22 cellular contexts compared by ENCODE assay signal in genomic region chr10:21498416-21498815, GRCh38. TPM values are rescaled to one million over a fixed set of nuclear protein-coding genes. Genes with fewer than 3 reads are reported as not detected.
DNase-seq lines count a peak whose midpoint lies in the region; ATAC-seq, FAIRE-seq and TF ChIP-seq lines count a peak whose summit lies in the region.
"Had no signal": no experiment of that assay in that cellular context is flagged by ENCODE, and none has a peak within 500 bp of the region (broad histone marks: within the 10 kb centered on the region; RNA-seq: fewer than 3 reads in every experiment).

No MANE protein-coding gene starts in this region.

- ATAC-seq in mucosa of descending colon (no peak), GM21515 (IDR thresholded peaks at IDR 0.05; ENCODE audit: unreplicated experiment) (no peak)
- ATAC-seq: activated CD4-positive, CD25-positive, alpha-beta regulatory T cell treated with anti-CD3 and anti-CD28 coated beads, Interleukin-2, amount 50 U/mL, for 24 hours had no signal

- peaks cover 5 to 24% (median 15%) of the 10 kb centered on the region in 4 experiments; a peak in 6 of 7 replicates for H3K27me3 ChIP-seq in H1 (replicated peaks in 1 of 4; ENCODE audit: control insufficient read depth in 3 of 4, extremely low read depth in 1 of 4, insufficient read depth in 3 of 4, low read length in 3 of 4)
- H3K27me3 ChIP-seq in neural progenitor cell = peaks cover 9% of the 10 kb centered on the region
- H3K27me3 ChIP-seq: BE2C had no signal

- no peak overlapping the region for H3K14ac ChIP-seq in H1 (ENCODE audit: insufficient read length)

- H4K8ac ChIP-seq in H1 (ENCODE audit: extremely low read depth, insufficient read depth, low read length) = no peak overlapping the region

- no peak overlapping the region for H4K91ac ChIP-seq in H1 (replicated peaks; ENCODE audit: insufficient read length, low read length)

- no peak overlapping the region for H3K56ac ChIP-seq in H1 (replicated peaks; ENCODE audit: insufficient read length, low read depth, low read length)

- H3K4me1 ChIP-seq in H1 (replicated peaks in 1 of 4; ENCODE audit: control insufficient read depth in 3 of 4, insufficient read depth in 4 of 4, low read length in 3 of 4) (peaks cover 16 to 45% (median 30%) of the 10 kb centered on the region in 4 experiments), neural progenitor cell (peaks cover 54% of the 10 kb centered on the region), mucosa of descending colon (ENCODE audit: low read depth) (peaks cover 20% of the 10 kb centered on the region)
- H3K4me1 ChIP-seq: BE2C, parathyroid adenoma had no signal

- CTCF ChIA-PET in H1 (lab: Charles Lee; ENCODE audit: partially characterized antibody) = interaction anchor here (0.6 to 6.2 kb wide), 7 partner anchors 10 to 819 kb away, joined by 3 to 46 read pairs (median 6); no protein-coding TSS in a partner anchor

- no peaks in the 10 kb centered on the region for H3K36me3 Mint-ChIP-seq in T-helper 1 cell treated with Interleukin-12 subunit alpha and Interleukin-12 subunit beta and Interleukin-4 antibody, amounts not matched to agents 30 μg/mL and 1 μg/mL, for 36 hours (ENCODE audit: low read depth)
- H3K36me3 Mint-ChIP-seq in HFFc6 (ENCODE audit: low read depth) = no peaks in the 10 kb centered on the region
- no peaks in the 10 kb centered on the region for H3K36me3 Mint-ChIP-seq in neural progenitor cell

- TF ChIP-seq RAD21 in H1 (IDR thresholded peaks at IDR 0.05 in 1 of 2, conservative IDR thresholded peaks at IDR 0.05 in 1 of 2; ENCODE audit: low read depth in 2 of 2, low read length in 2 of 2) = no peak

- H2AK5ac ChIP-seq in H1 (ENCODE audit: low read depth, low read length) = no peak overlapping the region

- H3K23ac ChIP-seq in H1 (ENCODE audit: insufficient read length) = no peak overlapping the region

- H2BK15ac ChIP-seq in H1 (ENCODE audit: low read length) = no peak overlapping the region

- H3K4me1 Mint-ChIP-seq in T-helper 1 cell treated with Interleukin-12 subunit alpha and Interleukin-12 subunit beta and Interleukin-4 antibody, amounts not matched to agents 30 μg/mL and 1 μg/mL, for 36 hours (ENCODE audit: low read depth) = peaks cover 18% of the 10 kb centered on the region
- H3K4me1 Mint-ChIP-seq in HFFc6 (ENCODE audit: low read depth) = peaks cover 17% of the 10 kb centered on the region
- H3K4me1 Mint-ChIP-seq in neural progenitor cell = peaks cover 61% of the 10 kb centered on the region

- H2BK120ac ChIP-seq in H1 (replicated peaks; ENCODE audit: low read depth, low read length) = no peak overlapping the region

- peaks cover 0 to 27% of the 10 kb centered on the region in 2 experiments; a peak in 1 of 4 replicates for H3K79me2 ChIP-seq in H1 (ENCODE audit: control insufficient read depth in 1 of 2, insufficient read depth in 2 of 2, low read length in 2 of 2)
- peaks cover 100% of the 10 kb centered on the region for H3K79me2 ChIP-seq in neural progenitor cell (ENCODE audit: low read depth)
- H3K79me2 ChIP-seq: parathyroid adenoma had no signal

- H4K20me1 ChIP-seq in H1 (replicated peaks in 1 of 2; ENCODE audit: control insufficient read depth in 1 of 2, insufficient read depth in 2 of 2, low read length in 2 of 2) (no peaks in the 10 kb centered on the region), neural progenitor cell (ENCODE audit: low read depth) (peaks cover 27% of the 10 kb centered on the region)

- H2BK12ac ChIP-seq in H1 (ENCODE audit: low read depth, low read length) = no peak overlapping the region

- FAIRE-seq in H1 (lab: Jason Lieb, UNC) = no peak
- FAIRE-seq: D721Med, H54 had no signal

- H3F3A ChIP-seq in neural progenitor cell (ENCODE audit: low read depth) = peaks cover 80% of the 10 kb centered on the region

- H3K23me2 ChIP-seq in H1 (ENCODE audit: low read depth, low read length) = peaks cover 33% of the 10 kb centered on the region; the same call in 1 of the 2 replicates

- H3K9me3 ChIP-seq in H1 (ENCODE audit: insufficient read depth in 2 of 2, low read depth in 1 of 2, low read length in 1 of 2) (no peaks in the 10 kb centered on the region), neural progenitor cell (ENCODE audit: low read depth) (no peaks in the 10 kb centered on the region), mucosa of descending colon (no peaks in the 10 kb centered on the region)
- H3K9me3 ChIP-seq: BE2C had no signal

- H3K27ac ChIP-seq in H1 (ENCODE audit: low read depth, low read length) (no peak overlapping the region), neural progenitor cell (no peak overlapping the region)
- H3K27ac ChIP-seq: 22Rv1, parathyroid adenoma had no signal

- H3K4me3 ChIP-seq in H1 (ENCODE audit: extremely low read depth in 1 of 4, insufficient read depth in 2 of 4, low read depth in 3 of 4, low read length in 4 of 4) (peak overlapping the region in 1 of 4 experiments; percentile 73; a peak in 1 of 8 replicates), neural progenitor cell (peak overlapping the region; percentile 67), mucosa of descending colon (no peak overlapping the region)

- H3K4me2 ChIP-seq in H1 (ENCODE audit: insufficient read depth in 1 of 2, low read depth in 2 of 2, low read length in 2 of 2) (no peak overlapping the region; a peak in 1 of 4 replicates), neural progenitor cell (peak overlapping the region; percentile 89)

- H2AFZ ChIP-seq in H1 (ENCODE audit: low read length) (no peak overlapping the region), neural progenitor cell (replicated peaks) (no peak overlapping the region)
- H2AFZ ChIP-seq: parathyroid adenoma had no signal

- H3K36me3 ChIP-seq in H1 (ENCODE audit: control insufficient read depth in 2 of 4, insufficient read depth in 4 of 4, low read length in 3 of 4) (no peaks in the 10 kb centered on the region), neural progenitor cell (no peaks in the 10 kb centered on the region), mucosa of descending colon (ENCODE audit: low read depth) (no peaks in the 10 kb centered on the region)
- H3K36me3 ChIP-seq: BE2C had no signal

- no peak for TF ChIP-seq POLR2A in H1 (IDR thresholded peaks at IDR 0.05; ENCODE audit: control extremely low read depth in 1 of 2, low read depth in 2 of 2, low read length in 2 of 2)

- peaks cover 77% of the 10 kb centered on the region for H3K27me3 Mint-ChIP-seq in T-helper 1 cell treated with Interleukin-12 subunit alpha and Interleukin-12 subunit beta and Interleukin-4 antibody, amounts not matched to agents 30 μg/mL and 1 μg/mL, for 36 hours (ENCODE audit: low read depth)
- peaks cover 10% of the 10 kb centered on the region; the same call in 1 of the 2 replicates for H3K27me3 Mint-ChIP-seq in HFFc6 (ENCODE audit: insufficient read depth)
- H3K27me3 Mint-ChIP-seq in neural progenitor cell (ENCODE audit: insufficient read depth, low read depth) = peaks cover 4% of the 10 kb centered on the region

- no peak overlapping the region for H3K9ac ChIP-seq in H1 (replicated peaks in 1 of 4; ENCODE audit: extremely low read depth in 1 of 4, low read depth in 3 of 4, low read length in 3 of 4)
- no peak overlapping the region for H3K9ac ChIP-seq in neural progenitor cell
- H3K9ac ChIP-seq: parathyroid adenoma had no signal

- no peak overlapping the region for H4K5ac ChIP-seq in H1 (ENCODE audit: insufficient read length, low read depth, low read length)

- WGBS in H1 (ENCODE audit: extremely low coverage in 1 of 2, insufficient coverage in 1 of 2, insufficient read length in 1 of 2, insufficient replicate concordance in 2 of 2, low coverage in 1 of 2, low lambda C conversion rate in 2 of 2, missing lambda C conversion rate in 1 of 2), 2 experiments = 10% methylated on average over 2 of the region's 2 CpGs; no CpG with 5 or more reads in 1 of the 2 experiments

- no peak overlapping the region for H2BK20ac ChIP-seq in H1 (ENCODE audit: low read length)

- no peak overlapping the region for H3K18ac ChIP-seq in H1 (ENCODE audit: extremely low read depth, low read length)

- H3K4ac ChIP-seq in H1 (replicated peaks; ENCODE audit: insufficient read length, low read depth, low read length) = no peak overlapping the region

- TF ChIP-seq EP300 in H1 (IDR thresholded peaks at IDR 0.05; ENCODE audit: borderline replicate concordance in 1 of 2, low read depth in 2 of 2, low read length in 2 of 2) = no peak

- POLR2A ChIA-PET in H1 (lab: Charles Lee; ENCODE audit: partially characterized antibody) = interaction anchor here (1.0 to 12.9 kb wide), 4 partner anchors 11 to 205 kb away, joined by 3 to 322 read pairs (median 76); partner anchors contain the start of genes MLLT10 and SKIDA1

- H3K4me3 Mint-ChIP-seq in T-helper 1 cell treated with Interleukin-12 subunit alpha and Interleukin-12 subunit beta and Interleukin-4 antibody, amounts not matched to agents 30 μg/mL and 1 μg/mL, for 36 hours = peak overlapping the region; percentile 39
- peak overlapping the region; percentile 91; the same call in 1 of the 2 replicates for H3K4me3 Mint-ChIP-seq in HFFc6
- peak overlapping the region; percentile 93 for H3K4me3 Mint-ChIP-seq in neural progenitor cell

- TF ChIP-seq CTCF in HFFc6 (IDR thresholded peaks at IDR 0.05) (no peak), H1 (IDR thresholded peaks at IDR 0.05; ENCODE audit: control extremely low read depth in 1 of 3, insufficient read depth in 1 of 3, low read depth in 1 of 3, low read length in 3 of 3) (no peak), neural progenitor cell (IDR thresholded peaks at IDR 0.05) (no peak), mucosa of descending colon (IDR thresholded peaks at IDR 0.05) (no peak)

- DNase-seq in T-helper 1 cell (no peak), HFFc6 (no peak), H1 (ENCODE audit: low read depth in 1 of 2, low spot score in 2 of 2) (no peak), neural progenitor cell (ENCODE audit: low spot score) (no peak), mucosa of descending colon (no peak), GM19240 (ENCODE audit: insufficient read length, low spot score) (no peak)
- DNase-seq: activated naive CD4-positive, alpha-beta T cell; aorta; BE2C; head of caudate nucleus; NCI-H1417 treated with DMSO at 0.1 percent for 48 hours; NCI-H2171 treated with DMSO at 0.1 percent for 48 hours; NCI-H774; SIG-M5; T-helper 9 cell had no signal

- no peak overlapping the region for H2BK5ac ChIP-seq in H1 (ENCODE audit: low read depth, low read length)

- no peak overlapping the region for H3K27ac Mint-ChIP-seq in T-helper 1 cell treated with Interleukin-12 subunit alpha and Interleukin-12 subunit beta and Interleukin-4 antibody, amounts not matched to agents 30 μg/mL and 1 μg/mL, for 36 hours
- H3K27ac Mint-ChIP-seq in HFFc6 (no peak overlapping the region), neural progenitor cell (peak overlapping the region; percentile 51)

- intact Hi-C loops in mucosa of descending colon (cut with DNase I, micrococcal nuclease) = loop anchor here in 1 of 2 donors (10.0 kb wide), 1 partner anchor 226 kb away; no protein-coding TSS in a partner anchor

- no peaks in the 10 kb centered on the region for H3K9me3 Mint-ChIP-seq in T-helper 1 cell treated with Interleukin-12 subunit alpha and Interleukin-12 subunit beta and Interleukin-4 antibody, amounts not matched to agents 30 μg/mL and 1 μg/mL, for 36 hours
- H3K9me3 Mint-ChIP-seq in HFFc6 (no peaks in the 10 kb centered on the region), neural progenitor cell (no peaks in the 10 kb centered on the region)

- no peaks in the 10 kb centered on the region for H3K79me1 ChIP-seq in H1 (ENCODE audit: low read depth, low read length)

RNA-seq across cellular contexts. Expression of gene SKIDA1, which starts 27.1 kb away (rescaled TPM):
- total RNA-seq in HFFc6 (2021; fragmentation: NEBNext Ultra II Directional; extraction: Animal tissue kit (Norgen Biotek cat#: 25700)) = under 1 TPM; 0.35 to 0.71 (median 0.46) TPM
- 8.0 and 8.2 TPM in 2 replicates for total RNA-seq in H1 (2021; fragmentation: NEBNext Ultra II Directional; extraction: Animal tissue kit (Norgen Biotek cat#: 25700))
- 1.5 and 2.2 TPM in 2 replicates for polyA plus RNA-seq in H1 (2011; rRNA removed)
- 2.5 TPM for polyA plus RNA-seq in H1 (2011; cell fraction: cytosol; rRNA removed)
- 2.5 TPM for polyA plus RNA-seq in H1 (2011; cell fraction: nucleus; rRNA removed)
- polyA plus RNA-seq in H1 (2012, experiment 1 of 2) = 4.3 to 6.0 TPM (median 4.5 TPM) in 4 replicates
- 1.7 TPM for polyA plus RNA-seq in H1 (2012, experiment 2 of 2)
- 2.1 TPM for polyA plus RNA-seq in H1 (2013, experiment 1 of 2)
- polyA plus RNA-seq in H1 (2013, experiment 2 of 2) = 1.8 TPM
- polyA minus RNA-seq in H1 (2011; rRNA and poly(A)+ RNA removed) = 3.4 and 4.2 TPM in 2 replicates
- polyA minus RNA-seq in H1 (2011; cell fraction: cytosol; rRNA and poly(A)+ RNA removed) = 5.3 TPM
- polyA minus RNA-seq in H1 (2011; cell fraction: nucleus; rRNA and poly(A)+ RNA removed) = 4.9 TPM
- total RNA-seq in neural progenitor cell (ENCODE audit: low replicate concordance) = 123 and 127 TPM in 2 replicates
- 1 to 10 TPM in 1 of 3 donors, under 1 TPM in 2; 0.03 to 2.4 (median 0.34) TPM for total RNA-seq in mucosa of descending colon

RNA-seq across cellular contexts. Expression of gene MLLT10, which starts 35.6 kb away (rescaled TPM):
- total RNA-seq in HFFc6 (2021; fragmentation: NEBNext Ultra II Directional; extraction: Animal tissue kit (Norgen Biotek cat#: 25700)) = 10 to 100 TPM; 21.8 to 25.2 (median 22.9) TPM
- 53.1 and 56.9 TPM in 2 replicates for total RNA-seq in H1 (2021; fragmentation: NEBNext Ultra II Directional; extraction: Animal tissue kit (Norgen Biotek cat#: 25700))
- 36.1 and 62.1 TPM in 2 replicates for polyA plus RNA-seq in H1 (2011; rRNA removed)
- 51.8 TPM for polyA plus RNA-seq in H1 (2011; cell fraction: cytosol; rRNA removed)
- 65.3 TPM for polyA plus RNA-seq in H1 (2011; cell fraction: nucleus; rRNA removed)
- 34.7 to 47.4 TPM (median 38.7 TPM) in 4 replicates for polyA plus RNA-seq in H1 (2012, experiment 1 of 2)
- 7.2 TPM for polyA plus RNA-seq in H1 (2012, experiment 2 of 2)
- 28.1 TPM for polyA plus RNA-seq in H1 (2013, experiment 1 of 2)
- polyA plus RNA-seq in H1 (2013, experiment 2 of 2) = 31.0 TPM
- 123 and 154 TPM in 2 replicates for polyA minus RNA-seq in H1 (2011; rRNA and poly(A)+ RNA removed)
- 34.3 TPM for polyA minus RNA-seq in H1 (2011; cell fraction: cytosol; rRNA and poly(A)+ RNA removed)
- polyA minus RNA-seq in H1 (2011; cell fraction: nucleus; rRNA and poly(A)+ RNA removed) = 116 TPM
- total RNA-seq in neural progenitor cell (ENCODE audit: low replicate concordance) (55.7 and 61.3 TPM in 2 replicates), mucosa of descending colon (10 to 100 TPM; 29.6 to 43.1 (median 35.8) TPM)

Comparison
In these comparisons a context has a peak if more than half of its experiments do, and no peak if none do; other contexts are left out.
1. H3K4me3 Mint-ChIP-seq: peak in every context shown above with its lines; median percentile 93 in neural progenitor cell; 91 in HFFc6; 39 in T-helper 1 cell treated with Interleukin-12 subunit alpha and Interleukin-12 subunit beta and Interleukin-4 antibody, amounts not matched to agents 30 μg/mL and 1 μg/mL, for 36 hours.
2. RNA of gene SKIDA1, which starts 27.1 kb away (total RNA-seq): 123 to 127 TPM in neural progenitor cell; 8.0 to 8.2 TPM in H1, 0.35 to 0.71 TPM in HFFc6 and 0.03 to 2.4 TPM in mucosa of descending colon; every median in the first group is over 10 times any median in the second.